Comparison of ENCODE assay signal across 14 cellular contexts in genomic region chr3:128155614-128156360, GRCh38.
"Had no signal": no experiment of that assay in that cellular context is flagged by ENCODE, and none has a peak within 500 bp of the region (broad histone marks: within the 10 kb centered on the region; RNA-seq: fewer than 3 reads in every experiment).

No MANE protein-coding gene starts in this region.

- H3K27me3 ChIP-seq: gastrocnemius medialis, hepatocyte had no signal

- H3K27ac ChIP-seq: coronary artery, gastrocnemius medialis, hepatocyte, parathyroid adenoma had no signal

- H3K9me3 ChIP-seq: gastrocnemius medialis had no signal

- ATAC-seq: activated CD4-positive, CD25-positive, alpha-beta regulatory T cell treated with anti-CD3 and anti-CD28 coated beads, Interleukin-2, amount 50 U/mL, for 24 hours; gastrocnemius medialis; SK-N-SH treated with all-trans-retinoic acid at 6 μM for 48 hours had no signal

- H3K4me3 ChIP-seq: coronary artery, gastrocnemius medialis, hepatocyte had no signal

- DNase-seq: activated effector memory CD4-positive, alpha-beta T cell treated with anti-CD3 and anti-CD28 coated beads, Interleukin-2, amount 50 U/mL, for 16 hours; activated T-cell treated with anti-CD3 and anti-CD28 coated beads, Interleukin-2, amount 50 U/mL, for 1 hour; central memory CD4-positive, alpha-beta T cell; effector CD8-positive, alpha-beta T cell; gastrocnemius medialis; kidney; small intestine; substantia nigra had no signal

- H3K27ac Mint-ChIP-seq: type B pancreatic cell had no signal
